ENCODE assay signal across 22 cellular contexts in genomic region chr21:33797565-33797964, GRCh38.
"Had no signal": no experiment of that assay in that cellular context is flagged by ENCODE, and none has a peak within 500 bp of the region (broad histone marks: within the 10 kb centered on the region; RNA-seq: fewer than 3 reads in every experiment).

No MANE protein-coding gene starts in this region.

- DNase-seq: immature natural killer cell; left ventricle myocardium inferior; mesendoderm; naive B cell; natural killer cell; nucleus accumbens; small intestine; spleen; stimulated activated CD4-positive, alpha-beta T cell treated with anti-CD3 and anti-CD28 coated beads, Interleukin-4, amount 100 ng/mL, for 24 hours; stimulated activated naive CD4-positive, alpha-beta T cell treated with Interleukin-2 at 50 U/mL for 16 hours; stimulated activated naive CD8-positive, alpha-beta T cell treated with anti-CD3 and anti-CD28 coated beads, Interleukin-15, amount 100 ng/mL, for 72 hours; testis; thyroid gland; transverse colon; upper lobe of right lung had no signal

- H3K9ac ChIP-seq: parathyroid adenoma had no signal

- H3K9me3 ChIP-seq: left ventricle myocardium inferior, right atrium auricular region, spleen, testis, thyroid gland, transverse colon, upper lobe of right lung had no signal

- H2AFZ ChIP-seq: parathyroid adenoma had no signal

- H3K4me1 ChIP-seq: parathyroid adenoma, spleen, upper lobe of right lung had no signal

- ATAC-seq: natural killer cell; sciatic nerve; stimulated activated effector memory CD8-positive, alpha-beta T cell treated with anti-CD3 and anti-CD28 coated beads, Interleukin-12 subunit alpha, Interleukin-12 subunit beta, amount 100 ng/mL, for 72 hours; stimulated activated naive CD8-positive, alpha-beta T cell treated with anti-CD3 and anti-CD28 coated beads, Interleukin-15, amount 100 ng/mL, for 72 hours; upper lobe of right lung had no signal

- FAIRE-seq: islet of Langerhans, small intestine, urothelium cell line had no signal

- H3K27ac ChIP-seq: left ventricle myocardium inferior, parathyroid adenoma, right atrium auricular region, spleen, testis, thyroid gland, transverse colon, upper lobe of right lung had no signal

- H3K79me2 ChIP-seq: parathyroid adenoma had no signal

- H3K27me3 ChIP-seq: right atrium auricular region, spleen, testis, thyroid gland, transverse colon, upper lobe of right lung had no signal

- H3K4me3 ChIP-seq: left ventricle myocardium inferior, lung, right atrium auricular region, spleen, testis, thyroid gland, transverse colon, upper lobe of right lung had no signal
